ENCODE assay signal across 8 cellular contexts in genomic region chr11:22666700-22667439, GRCh38. TPM values are rescaled to one million over a fixed set of nuclear protein-coding genes. Genes with fewer than 3 reads are reported as not detected.
DNase-seq lines count a peak whose midpoint lies in the region; ATAC-seq, FAIRE-seq and TF ChIP-seq lines count a peak whose summit lies in the region.

No MANE protein-coding gene starts in this region.

- CTCF ChIA-PET in GM12878 (lab: Yijun Ruan, JAX) (interaction anchor here (0.5 to 2.1 kb wide), 12 partner anchors 8 to 162 kb away, joined by 3 to 13 read pairs (median 4); partner anchors contain the start of genes FANCF and SVIP), OCI-LY7 (lab: Charles Lee; ENCODE audit: unreplicated experiment) (no interaction called here)
- CTCF ChIA-PET in CD4-positive, alpha-beta memory T cell (lab: Charles Lee; ENCODE audit: partially characterized antibody), result interaction anchor here (1.1 kb wide), 1 partner anchor 12 kb away, joined by 4 read pairs; no protein-coding TSS in a partner anchor

- H3K27me3 Mint-ChIP-seq in CD4-positive, alpha-beta memory T cell, result peaks cover 23 to 36% of the 10 kb centered on the region in 2 donors

- H3K4me3 ChIP-seq in LNCaP clone FGC (ENCODE audit: low read depth, low read length) (peak overlapping the region; percentile 36), GM12878 (peak overlapping the region; percentile 59), kidney (ENCODE audit: low read length in 2 of 2) (peak overlapping the region; percentile 75), OCI-LY7 (ENCODE audit: low read depth, low read length, poor library complexity, severe bottlenecking) (no peak overlapping the region)
- H3K4me3 ChIP-seq in CD4-positive, alpha-beta memory T cell (ENCODE audit: low read length in 2 of 2), result no peak overlapping the region

- DNase-seq in Daoy (ENCODE audit: low read depth), result peak; percentile 61
- no peak for DNase-seq in LNCaP clone FGC (ENCODE audit: low read depth)
- DNase-seq in GM12878 (ENCODE audit: low read depth, low spot score), result no peak
- peak; percentile 77 for DNase-seq in kidney
- peak; percentile 4 for DNase-seq in stimulated activated CD4-positive, alpha-beta T cell treated with anti-CD3 and anti-CD28 coated beads, Interleukin-12 subunit alpha, Interleukin-12 subunit beta, amount 100 ng/mL, for 4 hours
- no peak for DNase-seq in CD4-positive, alpha-beta memory T cell
- no peak for DNase-seq in OCI-LY7 (ENCODE audit: low spot score)

- H3K9me3 Mint-ChIP-seq in CD4-positive, alpha-beta memory T cell, result no peaks in the 10 kb centered on the region

- H3K27ac Mint-ChIP-seq in CD4-positive, alpha-beta memory T cell, result no peak overlapping the region

- RAD21 ChIA-PET in GM12878 (lab: Charles Lee; ENCODE audit: unreplicated experiment), result interaction anchor here (1.2 to 3.7 kb wide), 6 partner anchors 10 to 162 kb away, joined by 3 to 46 read pairs (median 5); no protein-coding TSS in a partner anchor

- intact Hi-C loops in GM12878 (cut with micrococcal nuclease; ENCODE audit: unreplicated experiment), result loop anchor here (2.0 to 5.0 kb wide), 2 partner anchors 42 to 335 kb away; partner anchors contain the start of gene FANCF
- intact Hi-C loops in kidney (cut with DNase I), result no loop called here
- intact Hi-C loops in CD4-positive, alpha-beta memory T cell (cut with micrococcal nuclease), result no loop called here
- intact Hi-C loops in OCI-LY7 (cut with micrococcal nuclease; ENCODE audit: unreplicated experiment), result no loop called here

- 23% methylated on average over 31 of the region's 40 CpGs for whole genome bisulfite sequencing in GM12878 (ENCODE audit: insufficient coverage, insufficient replicate concordance, low lambda C conversion rate, missing lambda C conversion rate)

- H3K36me3 Mint-ChIP-seq in CD4-positive, alpha-beta memory T cell, result peaks cover 0 to 4% of the 10 kb centered on the region in 2 donors

- no peaks in the 10 kb centered on the region for H3K9me2 ChIP-seq in OCI-LY7 (ENCODE audit: insufficient read depth, low read length)

- in situ Hi-C loops in GM12878 (cut with MboI), result no loop called here

- peaks cover 2 to 9% (median 8%) of the 10 kb centered on the region in 4 donors for H3K4me1 Mint-ChIP-seq in CD4-positive, alpha-beta memory T cell

- TF ChIP-seq EP300 in GM12878 (IDR thresholded peaks at IDR 0.05; ENCODE audit: borderline replicate concordance in 1 of 2, control insufficient read depth in 1 of 2, low read depth in 2 of 2, low read length in 2 of 2), result no peak

- no peaks in the 10 kb centered on the region for H3K9me3 ChIP-seq in GM12878 (replicated peaks; ENCODE audit: control insufficient read depth, insufficient read depth, low read length)
- H3K9me3 ChIP-seq in kidney (ENCODE audit: control insufficient read depth in 1 of 2, low read length in 2 of 2), result no peaks in the 10 kb centered on the region
- H3K9me3 ChIP-seq in CD4-positive, alpha-beta memory T cell (ENCODE audit: control insufficient read depth in 1 of 2, low read length in 2 of 2), result no peaks in the 10 kb centered on the region
- no peaks in the 10 kb centered on the region for H3K9me3 ChIP-seq in OCI-LY7 (ENCODE audit: low read length)

- H3K79me2 ChIP-seq in GM12878 (ENCODE audit: control insufficient read depth, insufficient read depth, low read length) (peaks cover 2% of the 10 kb centered on the region), OCI-LY7 (ENCODE audit: insufficient read depth, low read depth, low read length) (no peaks in the 10 kb centered on the region)

- peak overlapping the region; percentile 77 for H3K27ac ChIP-seq in GM12878 (ENCODE audit: control insufficient read depth, insufficient read depth)
- H3K27ac ChIP-seq in kidney (ENCODE audit: low read depth in 2 of 2, low read length in 2 of 2), result no peak overlapping the region
- H3K27ac ChIP-seq in CD4-positive, alpha-beta memory T cell (ENCODE audit: low read depth, low read length), result no peak overlapping the region
- H3K27ac ChIP-seq in OCI-LY7 (ENCODE audit: low read depth, low read length, poor library complexity, severe bottlenecking), result no peak overlapping the region

- H3K9ac ChIP-seq in GM12878 (ENCODE audit: control insufficient read depth, insufficient read depth, low read length) (peak overlapping the region; percentile 63), kidney (ENCODE audit: low read length in 2 of 2) (peak overlapping the region; percentile 38 to 43)

- peak; percentile 50 for ATAC-seq in GM21381 (IDR thresholded peaks at IDR 0.05; ENCODE audit: unreplicated experiment)
- peak; percentile 72 for ATAC-seq in GM12878

- H4K20me1 ChIP-seq in GM12878 (ENCODE audit: control insufficient read depth, insufficient read depth) (no peaks in the 10 kb centered on the region), OCI-LY7 (ENCODE audit: insufficient read depth, low read length) (no peaks in the 10 kb centered on the region)

- SMC1A ChIA-PET in GM12878 (lab: Charles Lee; ENCODE audit: uncharacterized antibody, unreplicated experiment), result interaction anchor here (0.8 to 3.6 kb wide), 10 partner anchors 9 to 120 kb away, joined by 3 to 30 read pairs (median 6); no protein-coding TSS in a partner anchor

- no peaks in the 10 kb centered on the region for H3K36me3 ChIP-seq in GM12878 (ENCODE audit: control insufficient read depth in 2 of 2, insufficient read depth in 2 of 2, low read length in 1 of 2)
- H3K36me3 ChIP-seq in kidney (ENCODE audit: control insufficient read depth in 1 of 2, insufficient read depth in 2 of 2, low read length in 2 of 2), result no peaks in the 10 kb centered on the region
- H3K36me3 ChIP-seq in CD4-positive, alpha-beta memory T cell (ENCODE audit: insufficient read depth, low read length), result no peaks in the 10 kb centered on the region
- H3K36me3 ChIP-seq in OCI-LY7 (ENCODE audit: insufficient read depth, low read length), result no peaks in the 10 kb centered on the region

- FAIRE-seq in GM12878 (lab: Jason Lieb, UNC), result no peak
- FAIRE-seq in kidney (lab: Jason Lieb, UNC), result no peak

- no peaks in the 10 kb centered on the region for H3K27me3 ChIP-seq in GM12878 (replicated peaks in 1 of 2; ENCODE audit: control insufficient read depth in 2 of 2, insufficient read depth in 2 of 2, low read length in 1 of 2)
- H3K27me3 ChIP-seq in CD4-positive, alpha-beta memory T cell (ENCODE audit: insufficient read depth, low read length), result peaks cover 7% of the 10 kb centered on the region

- TF ChIP-seq CTCF in LNCaP clone FGC (IDR thresholded peaks at IDR 0.05; ENCODE audit: control insufficient read depth, extremely low read depth, insufficient read depth), result no peak
- peak in 1 of 3 experiments; percentile 5; a peak in 1 of 6 replicates for TF ChIP-seq CTCF in GM12878 (IDR thresholded peaks at IDR 0.05 in 2 of 3, conservative IDR thresholded peaks at IDR 0.05 in 1 of 3; ENCODE audit: control insufficient read depth in 2 of 3, extremely low read depth in 1 of 3, insufficient read depth in 1 of 3, low read depth in 3 of 3, low read length in 3 of 3)
- no peak for TF ChIP-seq CTCF in kidney (IDR thresholded peaks at IDR 0.05; ENCODE audit: borderline replicate concordance, extremely low read depth, insufficient read depth)
- TF ChIP-seq CTCF in OCI-LY7 (conservative IDR thresholded peaks at IDR 0.05; ENCODE audit: low read length), result no peak

- no TSS peak for BruUV-seq in GM12878 (replicated peaks; lab: Mats Ljungman, UMichigan)
- no TSS peak for BruUV-seq in OCI-LY7 (replicated peaks; lab: Mats Ljungman, UMichigan)

- POLR2A ChIA-PET in GM12878 (lab: Charles Lee) (interaction anchor here (1.0 to 2.8 kb wide), 8 partner anchors 10 to 121 kb away, joined by 3 to 19 read pairs (median 5); partner anchors contain the start of gene FANCF), OCI-LY7 (lab: Charles Lee) (interaction anchor here (0.9 to 1.0 kb wide), 2 partner anchors 10 to 85 kb away, joined by 3 to 4 read pairs; no protein-coding TSS in a partner anchor)
- POLR2A ChIA-PET in CD4-positive, alpha-beta memory T cell (lab: Charles Lee; ENCODE audit: partially characterized antibody), result no interaction called here

- peak; percentile 65; the same call in 1 of the 2 replicates for TF ChIP-seq POLR2A in GM12878 (IDR thresholded peaks at IDR 0.05; ENCODE audit: low read depth, low read length)

- H3K4me3 Mint-ChIP-seq in CD4-positive, alpha-beta memory T cell, result peak overlapping the region in 4 of 8 donors; percentile 36 to 73 (median 64)

- H2AFZ ChIP-seq in GM12878 (ENCODE audit: control insufficient read depth, low read depth, low read length) (peak overlapping the region; percentile 84), OCI-LY7 (ENCODE audit: low read length) (no peak overlapping the region)

- H3K4me1 ChIP-seq in GM12878 (ENCODE audit: control insufficient read depth, insufficient read depth, low read length), result no peaks in the 10 kb centered on the region
- H3K4me1 ChIP-seq in kidney (ENCODE audit: control insufficient read depth in 1 of 2, insufficient read depth in 1 of 2, low read depth in 1 of 2, low read length in 2 of 2), result peaks cover 4% of the 10 kb centered on the region in 2 donors
- H3K4me1 ChIP-seq in CD4-positive, alpha-beta memory T cell (ENCODE audit: insufficient read depth, low read length), result no peaks in the 10 kb centered on the region
- H3K4me1 ChIP-seq in OCI-LY7 (ENCODE audit: insufficient read depth, low read length, poor library complexity, severe bottlenecking), result no peaks in the 10 kb centered on the region

- no peak for TF ChIP-seq RAD21 in GM12878 (IDR thresholded peaks at IDR 0.05; ENCODE audit: insufficient read depth, low read depth, low read length)

- H3K4me2 ChIP-seq in GM12878 (ENCODE audit: control insufficient read depth, insufficient read depth), result peak overlapping the region; percentile 73
- no peak overlapping the region for H3K4me2 ChIP-seq in OCI-LY7 (ENCODE audit: low read length)

RNA-seq across cellular contexts. Expression of gene GAS2, which starts 0.5 kb away (rescaled TPM):
- total RNA-seq in Daoy (2014; rRNA removed; shearing (Covaris generic)), result 0.71 and 1.2 TPM in 2 replicates
- 96.9 and 104 TPM in 2 replicates for total RNA-seq in GM12878 (2013; cell fraction: nucleolus; rRNA removed)
- 19.0 and 24.5 TPM in 2 replicates for total RNA-seq in GM12878 (2014; rRNA removed)
- 22.2 and 23.4 TPM in 2 replicates for total RNA-seq in GM12878 (2014; rRNA removed; fragmentation: Illumina TruSeq; extraction: Trizol)
- 23.8 and 29.2 TPM in 2 replicates for total RNA-seq in GM12878 (2021)
- 9.2 TPM for polyA plus RNA-seq in GM12878 (2011; ENCODE audit: low read depth)
- polyA plus RNA-seq in GM12878 (2011; rRNA removed), result 81.4 and 124 TPM in 2 replicates
- polyA plus RNA-seq in GM12878 (2011; cell fraction: cytosol; rRNA removed), result 40.0 and 43.6 TPM in 2 replicates
- polyA plus RNA-seq in GM12878 (2011; cell fraction: nucleus; rRNA removed), result 62.4 and 81.1 TPM in 2 replicates
- polyA plus RNA-seq in GM12878 (2012), result 7.4 and 9.0 TPM in 2 replicates
- 18.5 TPM in 2 replicates for polyA plus RNA-seq in GM12878 (2014; fragmentation: Illumina TruSeq; extraction: Trizol)
- polyA plus RNA-seq in GM12878 (2014; fragmentation: Nextera tagmentation; extraction: Ambion mirVana), result 10 to 100 TPM; 19.9 to 28.9 TPM
- 12.2 and 16.4 TPM in 2 replicates for polyA plus RNA-seq in GM12878 (2014; rRNA removed)
- polyA plus RNA-seq in GM12878 (2016; fragmentation: Nextera tagmentation; extraction: Ambion mirVana), result 10 to 100 TPM; 36.4 to 38.4 TPM
- 135 and 140 TPM in 2 replicates for polyA minus RNA-seq in GM12878 (2011; rRNA and poly(A)+ RNA removed)
- 41.3 and 44.3 TPM in 2 replicates for polyA minus RNA-seq in GM12878 (2011; cell fraction: cytosol; rRNA and poly(A)+ RNA removed)
- polyA minus RNA-seq in GM12878 (2011; cell fraction: nucleus; rRNA and poly(A)+ RNA removed), result 154 and 202 TPM in 2 replicates
- 4.5 TPM for total RNA-seq in kidney
- 6.8 TPM for polyA plus RNA-seq in kidney (ENCODE audit: insufficient read depth, low read depth, low replicate concordance)
- 1 to 10 TPM; 3.3 to 3.4 TPM for total RNA-seq in CD4-positive, alpha-beta memory T cell
- polyA plus RNA-seq in CD4-positive, alpha-beta memory T cell, result 1 to 10 TPM; 2.7 to 3.0 TPM
- 1.8 and 3.1 TPM in 2 replicates for total RNA-seq in OCI-LY7 (2014; rRNA removed; shearing (Covaris generic))
- total RNA-seq in OCI-LY7 (2022), result 3.0 and 4.1 TPM in 2 replicates

RNA-seq across cellular contexts. Expression of gene FANCF, which starts 41.2 kb away (rescaled TPM):
- 12.8 and 17.7 TPM in 2 replicates for total RNA-seq in Daoy (2014; rRNA removed; shearing (Covaris generic))
- total RNA-seq in GM12878 (2013; cell fraction: nucleolus; rRNA removed), result 11.5 and 13.5 TPM in 2 replicates
- 18.4 and 18.8 TPM in 2 replicates for total RNA-seq in GM12878 (2014; rRNA removed)
- 10.0 and 11.6 TPM in 2 replicates for total RNA-seq in GM12878 (2014; rRNA removed; fragmentation: Illumina TruSeq; extraction: Trizol)
- total RNA-seq in GM12878 (2021), result 13.8 and 14.5 TPM in 2 replicates
- polyA plus RNA-seq in GM12878 (2011; ENCODE audit: low read depth), result 3.0 TPM
- 10.1 and 12.0 TPM in 2 replicates for polyA plus RNA-seq in GM12878 (2011; rRNA removed)
- polyA plus RNA-seq in GM12878 (2011; cell fraction: cytosol; rRNA removed), result 7.9 and 8.8 TPM in 2 replicates
- 5.8 and 6.7 TPM in 2 replicates for polyA plus RNA-seq in GM12878 (2011; cell fraction: nucleus; rRNA removed)
- polyA plus RNA-seq in GM12878 (2012), result 5.9 and 7.6 TPM in 2 replicates
- 10.1 and 13.5 TPM in 2 replicates for polyA plus RNA-seq in GM12878 (2014; fragmentation: Illumina TruSeq; extraction: Trizol)
- 1 to 10 TPM; 1.6 to 3.4 TPM for polyA plus RNA-seq in GM12878 (2014; fragmentation: Nextera tagmentation; extraction: Ambion mirVana)
- polyA plus RNA-seq in GM12878 (2014; rRNA removed), result 12.3 and 12.9 TPM in 2 replicates
- polyA plus RNA-seq in GM12878 (2016; fragmentation: Nextera tagmentation; extraction: Ambion mirVana), result 10 to 100 TPM; 18.2 to 19.9 TPM
- 5.2 and 8.3 TPM in 2 replicates for polyA minus RNA-seq in GM12878 (2011; rRNA and poly(A)+ RNA removed)
- 6.1 and 8.6 TPM in 2 replicates for polyA minus RNA-seq in GM12878 (2011; cell fraction: cytosol; rRNA and poly(A)+ RNA removed)
- 10.0 and 14.9 TPM in 2 replicates for polyA minus RNA-seq in GM12878 (2011; cell fraction: nucleus; rRNA and poly(A)+ RNA removed)
- 14.8 TPM for total RNA-seq in kidney
- polyA plus RNA-seq in kidney (ENCODE audit: insufficient read depth, low read depth, low replicate concordance), result 6.1 TPM
- total RNA-seq in CD4-positive, alpha-beta memory T cell, result 10 to 100 TPM; 22.2 to 23.5 TPM
- 10 to 100 TPM in 1 of 2 donors, 1 to 10 TPM in 1; 8.6 to 17.7 TPM for polyA plus RNA-seq in CD4-positive, alpha-beta memory T cell
- 14.5 and 22.2 TPM in 2 replicates for total RNA-seq in OCI-LY7 (2014; rRNA removed; shearing (Covaris generic))
- total RNA-seq in OCI-LY7 (2022), result 17.9 and 18.4 TPM in 2 replicates

Comparison
In these comparisons a context has a peak if more than half of its experiments do, and no peak if none do; other contexts are left out.
1. DNase-seq: peak in Daoy (single experiment), kidney (single experiment) and stimulated activated CD4-positive, alpha-beta T cell treated with anti-CD3 and anti-CD28 coated beads, Interleukin-12 subunit alpha, Interleukin-12 subunit beta, amount 100 ng/mL, for 4 hours (single experiment); none in LNCaP clone FGC (single experiment), GM12878 (single experiment), CD4-positive, alpha-beta memory T cell (0 of 5) and OCI-LY7 (single experiment).
2. H3K4me3 ChIP-seq: peak in LNCaP clone FGC (single experiment), GM12878 (single experiment) and kidney (2 of 2); none in CD4-positive, alpha-beta memory T cell (0 of 2) and OCI-LY7 (single experiment).